8 cellular contexts compared by ENCODE assay signal in genomic region chr20:45406260-45407066, GRCh38. TPM values are rescaled to one million over a fixed set of nuclear protein-coding genes. Genes with fewer than 3 reads are reported as not detected.
A peak's percentile ranks its signal among the peaks of the same experiment; 100 is the strongest.
DNase-seq lines count a peak whose midpoint lies in the region; ATAC-seq and TF ChIP-seq lines count a peak whose summit lies in the region.

No MANE protein-coding gene starts in this region.

- no peaks in the 10 kb centered on the region for H3K4me1 ChIP-seq in right cardiac atrium (ENCODE audit: control insufficient read depth, insufficient read depth, low read length)

- no peaks in the 10 kb centered on the region for H3K27me3 ChIP-seq in right cardiac atrium (ENCODE audit: control insufficient read depth, insufficient read depth)

- H3K4me3 ChIP-seq in right cardiac atrium (ENCODE audit: low read length) = peak overlapping the region; percentile 85

- H3K9me3 ChIP-seq in right cardiac atrium (ENCODE audit: control insufficient read depth, low read length) = no peaks in the 10 kb centered on the region

- ATAC-seq in SK-N-SH treated with all-trans-retinoic acid at 6 μM for 48 hours = peak; percentile 64
- ATAC-seq in right cardiac atrium = peak; percentile 79 to 87

- peak overlapping the region; percentile 92 for H3K27ac ChIP-seq in right cardiac atrium (ENCODE audit: low read length)

- intact Hi-C loops in right cardiac atrium (cut with DNase I) = no loop called here
- intact Hi-C loops in posterior vena cava (cut with DNase I) = loop anchor here (2.0 to 5.0 kb wide), 2 partner anchors 34 kb away; no protein-coding TSS in a partner anchor

- under 1% methylated on average over 84 of the region's 87 CpGs for WGBS in right cardiac atrium

- DNase-seq in AG20443 (ENCODE audit: low spot score) (peak; percentile 65), HT-29 (ENCODE audit: low spot score) (peak; percentile 79), anterior cingulate cortex (lab: John Stamatoyannopoulos, UW) (peak in 49 of 58 donors; percentile 34 to 80 (median 62)), right cardiac atrium (peak; percentile 85 to 95 (median 93)), posterior vena cava (ENCODE audit: low spot score) (peak; percentile 94), NCI-H1694 treated with DMSO at 0.1 percent for 48 hours (lab: John Stamatoyannopoulos, UW) (no peak), NCI-H2107 treated with DMSO at 0.1 percent for 48 hours (lab: John Stamatoyannopoulos, UW; ENCODE audit: unreplicated experiment) (no peak)

TF ChIP-seq in SK-N-SH treated with all-trans-retinoic acid at 6 μM for 48 hours, 23 proteins besides CTCF, POLR2A, EP300 and RAD21:
- no peak for TF ChIP-seq SNAI2 (CRISPR knock-in tag; IDR thresholded peaks at IDR 0.05)
- TF ChIP-seq ARNTL (CRISPR knock-in tag; IDR thresholded peaks at IDR 0.05; ENCODE audit: borderline replicate concordance, low read depth) = no peak
- TF ChIP-seq ESRRG (CRISPR knock-in tag; IDR thresholded peaks at IDR 0.05) = no peak
- TF ChIP-seq TOX (CRISPR knock-in tag; IDR thresholded peaks at IDR 0.05; ENCODE audit: borderline replicate concordance) = no peak
- TF ChIP-seq, protein P1, sequence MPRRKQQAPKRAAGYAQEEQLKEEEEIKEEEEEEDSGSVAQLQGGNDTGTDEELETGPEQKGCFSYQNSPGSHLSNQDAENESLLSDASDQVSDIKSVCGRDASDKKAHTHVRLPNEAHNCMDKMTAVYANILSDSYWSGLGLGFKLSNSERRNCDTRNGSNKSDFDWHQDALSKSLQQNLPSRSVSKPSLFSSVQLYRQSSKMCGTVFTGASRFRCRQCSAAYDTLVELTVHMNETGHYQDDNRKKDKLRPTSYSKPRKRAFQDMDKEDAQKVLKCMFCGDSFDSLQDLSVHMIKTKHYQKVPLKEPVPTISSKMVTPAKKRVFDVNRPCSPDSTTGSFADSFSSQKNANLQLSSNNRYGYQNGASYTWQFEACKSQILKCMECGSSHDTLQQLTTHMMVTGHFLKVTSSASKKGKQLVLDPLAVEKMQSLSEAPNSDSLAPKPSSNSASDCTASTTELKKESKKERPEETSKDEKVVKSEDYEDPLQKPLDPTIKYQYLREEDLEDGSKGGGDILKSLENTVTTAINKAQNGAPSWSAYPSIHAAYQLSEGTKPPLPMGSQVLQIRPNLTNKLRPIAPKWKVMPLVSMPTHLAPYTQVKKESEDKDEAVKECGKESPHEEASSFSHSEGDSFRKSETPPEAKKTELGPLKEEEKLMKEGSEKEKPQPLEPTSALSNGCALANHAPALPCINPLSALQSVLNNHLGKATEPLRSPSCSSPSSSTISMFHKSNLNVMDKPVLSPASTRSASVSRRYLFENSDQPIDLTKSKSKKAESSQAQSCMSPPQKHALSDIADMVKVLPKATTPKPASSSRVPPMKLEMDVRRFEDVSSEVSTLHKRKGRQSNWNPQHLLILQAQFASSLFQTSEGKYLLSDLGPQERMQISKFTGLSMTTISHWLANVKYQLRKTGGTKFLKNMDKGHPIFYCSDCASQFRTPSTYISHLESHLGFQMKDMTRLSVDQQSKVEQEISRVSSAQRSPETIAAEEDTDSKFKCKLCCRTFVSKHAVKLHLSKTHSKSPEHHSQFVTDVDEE (CRISPR knock-in tag; IDR thresholded peaks at IDR 0.05) = no peak
- TF ChIP-seq GLIS3 (CRISPR knock-in tag; IDR thresholded peaks at IDR 0.05) = no peak
- no peak for TF ChIP-seq ZNF565 (CRISPR knock-in tag; conservative IDR thresholded peaks at IDR 0.05; ENCODE audit: low read depth)
- no peak for TF ChIP-seq ZFP30 (CRISPR knock-in tag; IDR thresholded peaks at IDR 0.05)
- no peak for TF ChIP-seq CREB5 (CRISPR knock-in tag; IDR thresholded peaks at IDR 0.05; ENCODE audit: low read depth)
TF ChIP-seq in SK-N-SH treated with all-trans-retinoic acid at 6 μM for 48 hours: peak in this region for 0.

RNA-seq across cellular contexts. Expression of gene DBNDD2, which starts 1.6 kb away (rescaled TPM):
- 66.6 and 84.8 TPM in 2 replicates for total RNA-seq in HT-29 (2014; rRNA removed; shearing (Covaris generic))
- 100 to 1,000 TPM; 163 to 208 (median 178) TPM for total RNA-seq in right cardiac atrium
- polyA plus RNA-seq in right cardiac atrium = 228 TPM
- total RNA-seq in posterior vena cava = 100 to 1,000 TPM; 119 to 141 TPM

RNA-seq across cellular contexts. Expression of gene PIGT, which starts 9.5 kb away (rescaled TPM):
- total RNA-seq in HT-29 (2014; rRNA removed; shearing (Covaris generic)) = 164 and 165 TPM in 2 replicates
- total RNA-seq in right cardiac atrium = 100 to 1,000 TPM; 116 to 134 (median 125) TPM
- 140 TPM for polyA plus RNA-seq in right cardiac atrium
- total RNA-seq in posterior vena cava = 100 to 1,000 TPM; 120 to 138 TPM

RNA-seq across cellular contexts. Expression of gene TP53TG5, which starts 28.3 kb away (rescaled TPM):
- 0.23 and 1.6 TPM in 2 replicates for total RNA-seq in HT-29 (2014; rRNA removed; shearing (Covaris generic))
- 1 to 10 TPM in 3 of 4 donors, under 1 TPM in 1; 0.82 to 1.5 (median 1.4) TPM for total RNA-seq in right cardiac atrium
- polyA plus RNA-seq in right cardiac atrium = 0.95 TPM
- 1 to 10 TPM; 1.4 to 2.0 TPM for total RNA-seq in posterior vena cava

RNA-seq across cellular contexts. Expression of gene SYS1, which starts 43.5 kb away (rescaled TPM):
- total RNA-seq in HT-29 (2014; rRNA removed; shearing (Covaris generic)) = 73.6 and 74.7 TPM in 2 replicates
- total RNA-seq in right cardiac atrium (10 to 100 TPM; 21.5 to 28.7 (median 25.8) TPM), posterior vena cava (10 to 100 TPM; 21.8 to 22.6 TPM)
- 17.1 TPM for polyA plus RNA-seq in right cardiac atrium

RNA-seq across cellular contexts. Expression of gene SDC4, which starts 58.2 kb away (rescaled TPM):
- 79.1 and 90.1 TPM in 2 replicates for total RNA-seq in HT-29 (2014; rRNA removed; shearing (Covaris generic))
- 100 to 1,000 TPM in 1 of 4 donors, 10 to 100 TPM in 3; 57.5 to 125 (median 61.2) TPM for total RNA-seq in right cardiac atrium
- polyA plus RNA-seq in right cardiac atrium = 63.8 TPM
- total RNA-seq in posterior vena cava = 100 to 1,000 TPM in 1 of 2 donors, 10 to 100 TPM in 1; 85.7 to 104 TPM

Comparison
In these comparisons a context has a peak if more than half of its experiments do, and no peak if none do; other contexts are left out.
1. DNase-seq: peak in AG20443 (single experiment), HT-29 (single experiment), anterior cingulate cortex (49 of 58), right cardiac atrium (3 of 3) and posterior vena cava (single experiment); none in NCI-H1694 treated with DMSO at 0.1 percent for 48 hours (single experiment) and NCI-H2107 treated with DMSO at 0.1 percent for 48 hours (single experiment).
2. intact Hi-C loops: an anchor here in posterior vena cava (2.0 to 5.0 kb wide); none called in right cardiac atrium.